ENCODE assay signal across 16 cellular contexts in the genomic region with DNA sequence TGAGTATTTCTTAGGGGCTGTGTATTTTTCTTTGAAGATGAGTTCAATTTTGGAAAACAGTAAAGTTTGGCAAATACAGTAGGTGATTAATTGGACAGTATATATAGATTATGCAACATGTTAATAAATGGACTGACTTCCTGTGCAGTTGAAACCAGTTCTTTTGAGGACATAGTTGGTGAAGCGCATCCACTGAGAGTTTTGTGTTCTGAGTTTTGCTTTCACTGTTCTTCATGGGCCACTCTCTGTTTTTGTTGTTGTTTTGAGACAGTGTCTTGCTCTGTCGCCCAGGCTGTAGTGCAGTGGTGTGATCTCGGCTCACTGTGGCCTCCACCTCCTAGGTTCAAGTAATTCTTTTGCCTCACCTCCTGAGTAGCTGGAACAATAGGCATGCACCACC.
DNase-seq lines count a peak whose midpoint lies in the region; ATAC-seq and TF ChIP-seq lines count a peak whose summit lies in the region.
"Had no signal": no experiment of that assay in that cellular context is flagged by ENCODE, and none has a peak within 500 bp of the region (broad histone marks: within the 10 kb centered on the region; RNA-seq: fewer than 3 reads in every experiment).

No MANE protein-coding gene starts in this region.

- TF ChIP-seq CTCF in foreskin keratinocyte (conservative IDR thresholded peaks at IDR 0.05) (no peak), tibial artery (IDR thresholded peaks at IDR 0.05) (no peak)

- DNase-seq in foreskin keratinocyte (no peak), KBM-7 (no peak), tibial artery (no peak)
- no peak for DNase-seq in stimulated activated CD4-positive, alpha-beta T cell treated with anti-CD3 and anti-CD28 coated beads, Interleukin-2, amount 100 ng/mL, for 24 hours
- DNase-seq: activated CD4-positive, CD25-positive, alpha-beta regulatory T cell treated with anti-CD3 and anti-CD28 coated beads, Interleukin-2, amount 50 U/mL, for 72 hours; activated naive CD8-positive, alpha-beta T cell treated with anti-CD3 and anti-CD28 coated beads, Interleukin-2, amount 10 ng/mL, durations not matched to agents 7 days and 5 days; effector memory CD8-positive, alpha-beta T cell; KG1; NCI-H1436 treated with DMSO at 0.1 percent for 48 hours; NCI-H446 treated with DMSO at 0.1 percent for 48 hours; RPMI8226 had no signal

- H3K27me3 ChIP-seq in foreskin keratinocyte (no peaks in the 10 kb centered on the region), tibial artery (no peaks in the 10 kb centered on the region)
- H3K27me3 ChIP-seq: cardiac muscle cell had no signal

- H3K4me3 ChIP-seq in tibial artery: no peak overlapping the region
- H3K4me3 ChIP-seq: cardiac muscle cell had no signal

- ATAC-seq in GM18873 (IDR thresholded peaks at IDR 0.05; ENCODE audit: low FRiP score, unreplicated experiment) (peak; percentile 78), GM21447 (IDR thresholded peaks at IDR 0.05; ENCODE audit: unreplicated experiment) (peak; percentile 85), HG02981 (IDR thresholded peaks at IDR 0.05; ENCODE audit: unreplicated experiment) (peak; percentile 87), HG03565 (IDR thresholded peaks at IDR 0.05; ENCODE audit: unreplicated experiment) (peak; percentile 95), foreskin keratinocyte (no peak)
- ATAC-seq: effector memory CD8-positive, alpha-beta T cell had no signal

- H3K36me3 ChIP-seq in tibial artery: no peaks in the 10 kb centered on the region
- H3K36me3 ChIP-seq: cardiac muscle cell had no signal

- in situ Hi-C loops in KBM-7 (cut with MboI; ENCODE audit: low pct_unique_long_range_greater_than_20kb, low sequenced_read_pairs): no loop called here

- H3K9me3 ChIP-seq in tibial artery: no peaks in the 10 kb centered on the region

- H3K27ac ChIP-seq in foreskin keratinocyte (no peak overlapping the region), tibial artery (no peak overlapping the region)
- H3K27ac ChIP-seq: cardiac muscle cell had no signal

- intact Hi-C loops in tibial artery (cut with DNase I; ENCODE audit: low total_unique reads): no loop called here

- no peaks in the 10 kb centered on the region for H3K4me1 ChIP-seq in foreskin keratinocyte
- no peaks in the 10 kb centered on the region for H3K4me1 ChIP-seq in tibial artery
